In the genomic region with DNA sequence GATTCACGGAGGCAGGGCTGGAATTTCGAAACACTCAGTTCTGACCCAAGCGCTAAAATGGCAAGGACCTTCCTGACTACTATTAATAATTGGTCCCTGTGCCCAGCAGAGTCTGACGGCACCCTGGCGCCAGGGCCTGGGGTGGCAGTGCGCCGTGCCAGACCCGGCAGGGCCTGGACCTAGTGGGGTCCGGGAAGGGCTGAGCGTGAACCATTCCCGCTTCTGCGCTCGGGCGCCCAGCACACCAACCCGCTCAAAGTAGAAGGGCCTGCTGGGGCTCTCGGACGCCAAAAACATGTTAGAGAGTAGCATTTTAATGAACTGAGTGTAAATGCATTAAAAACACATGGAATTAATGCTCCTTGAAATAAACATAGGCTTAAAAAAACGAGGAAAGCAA, we compare ENCODE assay signal across 4 cellular contexts.
"Had no signal": no experiment of that assay in that cellular context is flagged by ENCODE, and none has a peak within 500 bp of the region (broad histone marks: within the 10 kb centered on the region; RNA-seq: fewer than 3 reads in every experiment).

No MANE protein-coding gene starts in this region.

- H3K4me3 ChIP-seq: K562 had no signal

- DNase-seq: IMR-90, KBM-7, KG1 had no signal
